11 cellular contexts compared by ENCODE assay signal in the genomic region with DNA sequence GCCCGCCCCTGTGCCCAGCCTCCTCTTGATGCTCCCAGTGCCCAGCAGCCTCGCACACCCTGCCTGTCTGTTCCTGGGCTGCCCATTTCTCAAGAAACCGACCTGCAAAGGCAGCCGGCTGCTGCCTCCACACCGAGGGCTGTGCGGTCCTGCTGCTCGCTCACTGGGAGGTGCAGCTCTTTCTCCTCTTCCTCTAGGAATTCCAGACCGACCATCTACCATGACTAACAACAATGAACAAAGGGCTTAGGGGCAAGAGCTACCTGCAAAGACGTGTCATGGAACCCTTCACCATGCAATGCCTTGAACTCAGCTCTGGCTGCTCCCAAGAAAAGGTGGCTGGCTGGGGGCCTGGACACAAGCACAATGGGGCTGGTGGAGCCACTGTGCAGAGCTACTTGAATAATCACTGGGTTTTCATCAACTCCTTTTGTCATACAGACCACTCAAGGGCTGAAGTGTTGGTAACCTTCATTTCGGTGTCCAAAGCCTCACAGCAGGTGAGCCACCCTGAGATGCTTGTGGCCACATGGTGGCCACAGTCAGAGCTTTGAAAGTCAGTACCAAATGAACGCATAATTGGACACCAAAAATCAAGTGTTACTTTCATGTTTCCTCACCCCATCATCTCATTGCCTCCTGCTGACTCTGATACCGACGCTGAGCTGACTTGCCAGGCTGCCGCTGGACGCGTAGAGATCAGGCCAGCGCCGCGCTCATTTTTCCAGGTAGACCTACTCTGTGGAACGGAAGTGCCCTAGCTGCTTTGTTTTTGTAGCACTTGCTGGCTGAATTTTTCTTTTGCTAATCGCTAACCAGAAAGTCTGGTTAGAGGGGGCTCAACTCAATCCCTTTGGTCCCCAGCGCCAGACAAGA. TPM values are rescaled to one million over a fixed set of nuclear protein-coding genes. Genes with fewer than 3 reads are reported as not detected.
DNase-seq lines count a peak whose midpoint lies in the region; ATAC-seq and TF ChIP-seq lines count a peak whose summit lies in the region.
"Had no signal": no experiment of that assay in that cellular context is flagged by ENCODE, and none has a peak within 500 bp of the region (broad histone marks: within the 10 kb centered on the region; RNA-seq: fewer than 3 reads in every experiment).

No MANE protein-coding gene starts in this region.

- H3K4me3 Mint-ChIP-seq in activated CD4-positive, alpha-beta memory T cell treated with anti-CD3 and anti-CD28 coated beads for 36 hours, result no peak overlapping the region
- H3K4me3 Mint-ChIP-seq in activated CD4-positive, alpha-beta memory T cell treated with anti-CD3 and anti-CD28 coated beads, Interleukin-2, amount 10 ng/mL, durations not matched to agents 7 days and 5 days, result no peak overlapping the region
- H3K4me3 Mint-ChIP-seq in glutamatergic neuron (ENCODE audit: unreplicated experiment) (no peak overlapping the region), type B pancreatic cell (no peak overlapping the region)
- H3K4me3 Mint-ChIP-seq: activated naive CD8-positive, alpha-beta T cell treated with anti-CD3 and anti-CD28 coated beads for 36 hours had no signal

- 88% methylated on average over 22 of the region's 22 CpGs for WGBS in GM23248 (ENCODE audit: low coverage in 1 of 2, low lambda C conversion rate in 2 of 2, missing lambda C conversion rate in 2 of 2), 2 experiments

- H3K9me3 ChIP-seq in OCI-LY3 (ENCODE audit: insufficient read depth, low read length), result no peaks in the 10 kb centered on the region
- H3K9me3 ChIP-seq in GM23248 (ENCODE audit: low read depth), result no peaks in the 10 kb centered on the region

- intact Hi-C loops in activated CD4-positive, alpha-beta memory T cell treated with anti-CD3 and anti-CD28 coated beads for 36 hours (cut with micrococcal nuclease), result loop anchor here (5.0 to 10.0 kb wide), 3 partner anchors 271 to 411 kb away; a partner anchor contains a TSS

- H3K27me3 ChIP-seq in OCI-LY3 (ENCODE audit: low read depth, low read length) (no peaks in the 10 kb centered on the region; the same call in none of the 2 replicates), GM23248 (replicated peaks; ENCODE audit: insufficient read depth) (no peaks in the 10 kb centered on the region)

- H3K27ac Mint-ChIP-seq in activated CD4-positive, alpha-beta memory T cell treated with anti-CD3 and anti-CD28 coated beads for 36 hours, result peak overlapping the region; percentile 5
- no peak overlapping the region for H3K27ac Mint-ChIP-seq in activated CD4-positive, alpha-beta memory T cell treated with anti-CD3 and anti-CD28 coated beads, Interleukin-2, amount 10 ng/mL, durations not matched to agents 7 days and 5 days
- peak overlapping the region; percentile 17 for H3K27ac Mint-ChIP-seq in glutamatergic neuron (ENCODE audit: unreplicated experiment)
- peak overlapping the region; percentile 38 for H3K27ac Mint-ChIP-seq in type B pancreatic cell
- H3K27ac Mint-ChIP-seq: activated naive CD8-positive, alpha-beta T cell treated with anti-CD3 and anti-CD28 coated beads for 36 hours; activated T-helper 2 cell treated with anti-CD3 and anti-CD28 coated beads, Interferon-gamma antibody, Interleukin-2, Interleukin-4, amounts not matched to agents 10 μg/mL and 5 μg/mL and 100 μg/mL, durations not matched to agents 14 hours and 24 hours and 36 hours had no signal

- H3K4me1 ChIP-seq in OCI-LY3 (ENCODE audit: low read length), result peaks cover 8% of the 10 kb centered on the region
- H3K4me1 ChIP-seq in GM23248 (ENCODE audit: insufficient read depth), result no peaks in the 10 kb centered on the region

- no peak for ATAC-seq in GM19455 (IDR thresholded peaks at IDR 0.05; ENCODE audit: unreplicated experiment)

- H3K9me2 ChIP-seq in GM23248 (ENCODE audit: insufficient read depth), result no peaks in the 10 kb centered on the region

- H3K27me3 Mint-ChIP-seq in activated CD4-positive, alpha-beta memory T cell treated with anti-CD3 and anti-CD28 coated beads for 36 hours, result no peaks in the 10 kb centered on the region
- H3K27me3 Mint-ChIP-seq in activated CD4-positive, alpha-beta memory T cell treated with anti-CD3 and anti-CD28 coated beads, Interleukin-2, amount 10 ng/mL, durations not matched to agents 7 days and 5 days, result no peaks in the 10 kb centered on the region
- H3K27me3 Mint-ChIP-seq in glutamatergic neuron (ENCODE audit: unreplicated experiment) (peaks cover 17% of the 10 kb centered on the region), type B pancreatic cell (no peaks in the 10 kb centered on the region)
- H3K27me3 Mint-ChIP-seq: activated naive CD8-positive, alpha-beta T cell treated with anti-CD3 and anti-CD28 coated beads for 36 hours had no signal

- H3K79me2 ChIP-seq in OCI-LY3 (ENCODE audit: low read length) (no peaks in the 10 kb centered on the region), GM23248 (ENCODE audit: insufficient read depth) (no peaks in the 10 kb centered on the region)

- POLR2A ChIA-PET in activated CD4-positive, alpha-beta memory T cell treated with anti-CD3 and anti-CD28 coated beads for 36 hours (lab: Charles Lee), result interaction anchor here (0.5 to 1.7 kb wide), 6 partner anchors 50 to 348 kb away, joined by 3 to 5 read pairs (median 4); a partner anchor contains a TSS
- POLR2A ChIA-PET in activated CD4-positive, alpha-beta memory T cell treated with anti-CD3 and anti-CD28 coated beads, Interleukin-2, amount 10 ng/mL, durations not matched to agents 7 days and 5 days (lab: Charles Lee), result interaction anchor here (0.9 to 3.5 kb wide), 10 partner anchors 14 to 347 kb away, joined by 3 to 27 read pairs (median 5); a partner anchor contains a TSS

- H3K9ac ChIP-seq in OCI-LY3 (ENCODE audit: low read length) (no peak overlapping the region), GM23248 (no peak overlapping the region)

- H4K20me1 ChIP-seq in OCI-LY3 (ENCODE audit: insufficient read depth, low read length), result no peaks in the 10 kb centered on the region
- no peaks in the 10 kb centered on the region for H4K20me1 ChIP-seq in GM23248 (ENCODE audit: insufficient read depth)

- H3K4me3 ChIP-seq in OCI-LY3 (ENCODE audit: low read length) (no peak overlapping the region), GM23248 (no peak overlapping the region)

- no peak overlapping the region for H2AFZ ChIP-seq in OCI-LY3 (ENCODE audit: low read depth, low read length)
- H2AFZ ChIP-seq in GM23248, result no peak overlapping the region

- no peaks in the 10 kb centered on the region for H3K9me3 Mint-ChIP-seq in activated CD4-positive, alpha-beta memory T cell treated with anti-CD3 and anti-CD28 coated beads for 36 hours
- no peaks in the 10 kb centered on the region for H3K9me3 Mint-ChIP-seq in activated CD4-positive, alpha-beta memory T cell treated with anti-CD3 and anti-CD28 coated beads, Interleukin-2, amount 10 ng/mL, durations not matched to agents 7 days and 5 days
- peaks cover 11% of the 10 kb centered on the region for H3K9me3 Mint-ChIP-seq in glutamatergic neuron (ENCODE audit: unreplicated experiment)
- H3K9me3 Mint-ChIP-seq in type B pancreatic cell, result no peaks in the 10 kb centered on the region
- H3K9me3 Mint-ChIP-seq: activated naive CD8-positive, alpha-beta T cell treated with anti-CD3 and anti-CD28 coated beads for 36 hours; activated T-helper 2 cell treated with anti-CD3 and anti-CD28 coated beads, Interferon-gamma antibody, Interleukin-2, Interleukin-4, amounts not matched to agents 10 μg/mL and 5 μg/mL and 100 μg/mL, durations not matched to agents 14 hours and 24 hours and 36 hours had no signal

- H3K4me2 ChIP-seq in OCI-LY3 (ENCODE audit: low read length) (peak overlapping the region; percentile 27; the same call in 1 of the 2 replicates), GM23248 (ENCODE audit: unreplicated experiment) (no peak overlapping the region)

- no peak overlapping the region for H3K27ac ChIP-seq in OCI-LY3 (ENCODE audit: low read length)
- no peak overlapping the region for H3K27ac ChIP-seq in GM23248

- CTCF ChIA-PET in activated CD4-positive, alpha-beta memory T cell treated with anti-CD3 and anti-CD28 coated beads for 36 hours (lab: Charles Lee), result interaction anchor here (0.6 to 9.7 kb wide), 60 partner anchors 9 to 461 kb away, joined by 3 to 243 read pairs (median 4); a partner anchor contains a TSS
- CTCF ChIA-PET in activated CD4-positive, alpha-beta memory T cell treated with anti-CD3 and anti-CD28 coated beads, Interleukin-2, amount 10 ng/mL, durations not matched to agents 7 days and 5 days (lab: Charles Lee), result interaction anchor here (0.6 to 8.8 kb wide), 33 partner anchors 8 to 408 kb away, joined by 3 to 180 read pairs (median 6); a partner anchor contains a TSS

- no peaks in the 10 kb centered on the region for H3K36me3 Mint-ChIP-seq in activated CD4-positive, alpha-beta memory T cell treated with anti-CD3 and anti-CD28 coated beads for 36 hours
- H3K36me3 Mint-ChIP-seq in activated CD4-positive, alpha-beta memory T cell treated with anti-CD3 and anti-CD28 coated beads, Interleukin-2, amount 10 ng/mL, durations not matched to agents 7 days and 5 days (ENCODE audit: low read depth), result no peaks in the 10 kb centered on the region
- H3K36me3 Mint-ChIP-seq in glutamatergic neuron (ENCODE audit: unreplicated experiment) (peaks cover 2% of the 10 kb centered on the region), type B pancreatic cell (peaks cover 2% of the 10 kb centered on the region)
- H3K36me3 Mint-ChIP-seq: activated naive CD8-positive, alpha-beta T cell treated with anti-CD3 and anti-CD28 coated beads for 36 hours had no signal

- in situ Hi-C loops in GM23248 (cut with MboI), result no loop called here

- TF ChIP-seq CTCF in OCI-LY3 (IDR thresholded peaks at IDR 0.05; ENCODE audit: low read depth, low read length) (peak; percentile 11; the same call in 1 of the 2 replicates), glutamatergic neuron (IDR thresholded peaks at IDR 0.05; ENCODE audit: partially characterized antibody, unreplicated experiment) (no peak), type B pancreatic cell (conservative IDR thresholded peaks at IDR 0.05) (no peak)

- H3K36me3 ChIP-seq in OCI-LY3 (replicated peaks; ENCODE audit: low read depth, low read length) (no peaks in the 10 kb centered on the region), GM23248 (ENCODE audit: low read depth) (0 out of 2 replicates have a peak, but pooled peaks cover 12% of the 10 kb centered on the region)

- H3K4me1 Mint-ChIP-seq in activated CD4-positive, alpha-beta memory T cell treated with anti-CD3 and anti-CD28 coated beads for 36 hours (ENCODE audit: low read depth), result peaks cover 32% of the 10 kb centered on the region
- H3K4me1 Mint-ChIP-seq in activated CD4-positive, alpha-beta memory T cell treated with anti-CD3 and anti-CD28 coated beads, Interleukin-2, amount 10 ng/mL, durations not matched to agents 7 days and 5 days, result peaks cover 46% of the 10 kb centered on the region
- H3K4me1 Mint-ChIP-seq in glutamatergic neuron (ENCODE audit: low read depth, unreplicated experiment), result peaks cover 62% of the 10 kb centered on the region
- H3K4me1 Mint-ChIP-seq in type B pancreatic cell (ENCODE audit: unreplicated experiment), result peaks cover 10% of the 10 kb centered on the region

- no peak for DNase-seq in activated CD4-positive, alpha-beta memory T cell treated with anti-CD3 and anti-CD28 coated beads for 36 hours
- no peak for DNase-seq in activated CD4-positive, alpha-beta memory T cell treated with anti-CD3 and anti-CD28 coated beads, Interleukin-2, amount 10 ng/mL, durations not matched to agents 7 days and 5 days
- DNase-seq in glutamatergic neuron (no peak), type B pancreatic cell (ENCODE audit: extremely low spot score, unreplicated experiment) (no peak), GM23248 (no peak), putamen (ENCODE audit: low spot score) (no peak)

- H3F3A ChIP-seq in GM23248 (ENCODE audit: insufficient read depth), result peaks cover 45% of the 10 kb centered on the region

RNA-seq across cellular contexts. Expression of a gene that starts 19.8 kb away (rescaled TPM):
- total RNA-seq in activated CD4-positive, alpha-beta memory T cell treated with anti-CD3 and anti-CD28 coated beads for 36 hours, result 1 to 10 TPM; 9.4 to 9.7 TPM
- 10 to 100 TPM; 28.9 to 30.3 TPM for total RNA-seq in activated CD4-positive, alpha-beta memory T cell treated with anti-CD3 and anti-CD28 coated beads, Interleukin-2, amount 10 ng/mL, durations not matched to agents 7 days and 5 days
- total RNA-seq in glutamatergic neuron (ENCODE audit: unreplicated experiment), result 17.2 TPM
- 34.5 and 85.1 TPM in 2 replicates for total RNA-seq in type B pancreatic cell (ENCODE audit: low replicate concordance)
- 10.7 and 15.9 TPM in 2 replicates for total RNA-seq in GM23248 (2014; rRNA removed; shearing (Covaris generic))
- 18.4 and 19.1 TPM in 2 replicates for polyA plus RNA-seq in GM23248 (2016; fragmentation: Nextera tagmentation; extraction: Ambion mirVana)
- total RNA-seq: G401 had no signal

RNA-seq across cellular contexts. Expression of a gene that starts 50.6 kb away (rescaled TPM):
- total RNA-seq in activated CD4-positive, alpha-beta memory T cell treated with anti-CD3 and anti-CD28 coated beads for 36 hours, result 1 to 10 TPM; 2.2 to 2.6 TPM
- total RNA-seq in activated CD4-positive, alpha-beta memory T cell treated with anti-CD3 and anti-CD28 coated beads, Interleukin-2, amount 10 ng/mL, durations not matched to agents 7 days and 5 days, result 10 to 100 TPM; 10.6 to 12.2 TPM
- total RNA-seq in glutamatergic neuron (ENCODE audit: unreplicated experiment) (3.7 TPM), type B pancreatic cell (ENCODE audit: low replicate concordance) (3.6 and 9.1 TPM in 2 replicates)
- total RNA-seq in GM23248 (2014; rRNA removed; shearing (Covaris generic)), result 3.2 and 3.4 TPM in 2 replicates
- 1.6 and 2.2 TPM in 2 replicates for polyA plus RNA-seq in GM23248 (2016; fragmentation: Nextera tagmentation; extraction: Ambion mirVana)
- total RNA-seq: activated naive CD8-positive, alpha-beta T cell treated with anti-CD3 and anti-CD28 coated beads for 36 hours; activated T-helper 2 cell treated with anti-CD3 and anti-CD28 coated beads, Interferon-gamma antibody, Interleukin-2, Interleukin-4, amounts not matched to agents 10 μg/mL and 5 μg/mL and 100 μg/mL, durations not matched to agents 14 hours and 24 hours and 36 hours had no signal
